ENCODE assay signal across 1 cellular context in the genomic region with DNA sequence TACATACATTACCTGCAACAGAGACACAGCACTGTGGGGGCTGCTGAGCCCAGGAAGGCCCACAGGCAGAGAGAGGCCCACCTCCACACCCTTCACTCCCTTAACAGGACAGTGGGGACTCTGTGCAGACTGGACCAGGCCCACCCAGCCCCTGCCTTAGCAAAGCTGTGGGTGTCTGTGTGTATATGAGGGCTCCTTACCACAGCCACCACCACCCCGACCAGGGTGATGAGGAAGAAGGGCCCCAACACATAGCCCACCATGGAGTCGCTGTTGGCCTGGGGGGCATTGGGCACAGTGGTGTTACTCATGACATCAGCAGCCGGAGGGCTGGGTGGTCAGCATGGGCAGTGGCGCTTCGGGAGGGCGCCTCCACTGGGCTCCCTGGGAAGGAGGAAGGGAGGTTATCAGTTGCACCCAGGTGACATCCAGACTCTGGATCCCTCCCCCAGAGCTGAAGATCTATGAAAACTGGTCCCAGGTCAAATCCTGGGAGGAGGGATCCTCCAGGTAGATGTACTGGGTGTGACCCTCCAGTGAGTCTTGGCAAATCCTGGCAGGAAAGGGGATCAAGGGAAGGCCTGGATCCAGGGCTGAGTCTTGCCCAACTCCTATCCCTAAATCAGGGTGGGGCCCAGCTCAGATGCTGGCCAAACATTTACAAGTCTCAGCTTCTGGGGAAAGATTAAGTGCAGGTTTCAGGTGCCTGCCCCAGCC.
TF ChIP-seq lines count a peak whose summit lies in the region.

No MANE protein-coding gene starts in this region.

TF ChIP-seq in H1, 55 proteins besides CTCF, POLR2A, EP300 and RAD21 (continued from another document):
- TF ChIP-seq, protein P1, sequence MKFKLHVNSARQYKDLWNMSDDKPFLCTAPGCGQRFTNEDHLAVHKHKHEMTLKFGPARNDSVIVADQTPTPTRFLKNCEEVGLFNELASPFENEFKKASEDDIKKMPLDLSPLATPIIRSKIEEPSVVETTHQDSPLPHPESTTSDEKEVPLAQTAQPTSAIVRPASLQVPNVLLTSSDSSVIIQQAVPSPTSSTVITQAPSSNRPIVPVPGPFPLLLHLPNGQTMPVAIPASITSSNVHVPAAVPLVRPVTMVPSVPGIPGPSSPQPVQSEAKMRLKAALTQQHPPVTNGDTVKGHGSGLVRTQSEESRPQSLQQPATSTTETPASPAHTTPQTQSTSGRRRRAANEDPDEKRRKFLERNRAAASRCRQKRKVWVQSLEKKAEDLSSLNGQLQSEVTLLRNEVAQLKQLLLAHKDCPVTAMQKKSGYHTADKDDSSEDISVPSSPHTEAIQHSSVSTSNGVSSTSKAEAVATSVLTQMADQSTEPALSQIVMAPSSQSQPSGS (IDR thresholded peaks at IDR 0.05; ENCODE audit: low read length): no peak
- TF ChIP-seq FOSL1 (IDR thresholded peaks at IDR 0.05; ENCODE audit: insufficient read depth, low read depth, low read length) (no peak), BRCA1 (IDR thresholded peaks at IDR 0.05; ENCODE audit: low read depth, low read length) (no peak), SUZ12 (IDR thresholded peaks at IDR 0.05; ENCODE audit: low read length) (no peak), POLR2AphosphoS5 (IDR thresholded peaks at IDR 0.05; ENCODE audit: low read depth, low read length) (peak; percentile 19; the same call in 1 of the 2 replicates), BCL11A (IDR thresholded peaks at IDR 0.05; ENCODE audit: low read depth in 2 of 2, low read length in 2 of 2) (no peak)
TF ChIP-seq in H1: peak in this region for 1.
